Comparison of ENCODE assay signal across 19 cellular contexts in genomic region chr15:69787791-69788190, GRCh38.
A peak's percentile ranks its signal among the peaks of the same experiment; 100 is the strongest.
DNase-seq lines count a peak whose midpoint lies in the region; ATAC-seq and TF ChIP-seq lines count a peak whose summit lies in the region.
"Had no signal": no experiment of that assay in that cellular context is flagged by ENCODE, and none has a peak within 500 bp of the region (broad histone marks: within the 10 kb centered on the region; RNA-seq: fewer than 3 reads in every experiment).

No MANE protein-coding gene starts in this region.

- H3F3A ChIP-seq in SK-N-SH (replicated peaks; ENCODE audit: insufficient read depth), result no peaks in the 10 kb centered on the region

- CTCF ChIA-PET in SK-N-SH (lab: Yijun Ruan, JAX), result no interaction called here

- POLR2A ChIA-PET in SK-N-SH (lab: Yijun Ruan, JAX), result no interaction called here

- peak overlapping the region; percentile 58 for H3K27ac Mint-ChIP-seq in stimulated activated effector memory CD8-positive, alpha-beta T cell treated with anti-CD3 and anti-CD28 coated beads, Interleukin-12 subunit alpha, Interleukin-12 subunit beta, amount 100 ng/mL, for 72 hours
- H3K27ac Mint-ChIP-seq: CD4-positive, alpha-beta T cell had no signal

- peaks cover 0 to 12% (median 11%) of the 10 kb centered on the region in 4 donors for H3K9me3 ChIP-seq in esophagus muscularis mucosa
- no peaks in the 10 kb centered on the region for H3K9me3 ChIP-seq in SK-N-SH
- H3K9me3 ChIP-seq: Caco-2, HAP-1 had no signal

- H3K27ac ChIP-seq in esophagus muscularis mucosa (replicated peaks in 1 of 4), result no peak overlapping the region
- H3K27ac ChIP-seq in SK-N-SH (ENCODE audit: low read depth in 2 of 2, low read length in 1 of 2), result no peak overlapping the region
- H3K27ac ChIP-seq: 22Rv1, A549, C4-2B, HL-60 had no signal

- WGBS in esophagus muscularis mucosa, result 93% methylated on average over 2 of the region's 4 CpGs
- WGBS in SK-N-SH (ENCODE audit: low lambda C conversion rate), result 50% methylated on average over 3 of the region's 4 CpGs

- H3K4me1 ChIP-seq in esophagus muscularis mucosa (no peaks in the 10 kb centered on the region), SK-N-SH (ENCODE audit: control insufficient read depth in 1 of 2, insufficient read depth in 2 of 2, low read depth in 1 of 2, low read length in 1 of 2) (no peaks in the 10 kb centered on the region; a peak in 1 of 4 replicates)
- H3K4me1 ChIP-seq: A549, Caco-2, HAP-1 had no signal

- H3K27me3 ChIP-seq in esophagus muscularis mucosa (no peaks in the 10 kb centered on the region), SK-N-SH (ENCODE audit: insufficient read depth) (no peaks in the 10 kb centered on the region)

- TF ChIP-seq EP300 in esophagus muscularis mucosa (IDR thresholded peaks at IDR 0.05), result no peak
- TF ChIP-seq EP300 in SK-N-SH (IDR thresholded peaks at IDR 0.05; ENCODE audit: borderline replicate concordance in 1 of 2, low read depth in 1 of 2, low read length in 1 of 2), result no peak

- ATAC-seq in stimulated activated effector memory CD8-positive, alpha-beta T cell treated with anti-CD3 and anti-CD28 coated beads, Interleukin-12 subunit alpha, Interleukin-12 subunit beta, amount 100 ng/mL, for 72 hours, result no peak
- no peak for ATAC-seq in HG03039 (IDR thresholded peaks at IDR 0.05; ENCODE audit: unreplicated experiment)
- ATAC-seq: A549 had no signal

- H3K4me3 ChIP-seq in esophagus muscularis mucosa, result no peak overlapping the region
- H3K4me3 ChIP-seq in SK-N-SH (ENCODE audit: low read depth in 2 of 2, low read length in 1 of 2), result no peak overlapping the region
- H3K4me3 ChIP-seq: A549, HAP-1 had no signal

- peaks cover 4% of the 10 kb centered on the region for H3K4me1 Mint-ChIP-seq in stimulated activated effector memory CD8-positive, alpha-beta T cell treated with anti-CD3 and anti-CD28 coated beads, Interleukin-12 subunit alpha, Interleukin-12 subunit beta, amount 100 ng/mL, for 72 hours

- TF ChIP-seq CTCF in esophagus muscularis mucosa (IDR thresholded peaks at IDR 0.05), result no peak
- no peak for TF ChIP-seq CTCF in SK-N-SH (IDR thresholded peaks at IDR 0.05)

- no peak for TF ChIP-seq POLR2A in esophagus muscularis mucosa (IDR thresholded peaks at IDR 0.05; ENCODE audit: low read depth)

- H3K36me3 ChIP-seq in esophagus muscularis mucosa, result no peaks in the 10 kb centered on the region
- no peaks in the 10 kb centered on the region for H3K36me3 ChIP-seq in SK-N-SH (replicated peaks in 1 of 2; ENCODE audit: control insufficient read depth in 1 of 2, insufficient read depth in 2 of 2, low read length in 1 of 2)
- H3K36me3 ChIP-seq: HAP-1 had no signal

- no peaks in the 10 kb centered on the region for H3K79me2 ChIP-seq in SK-N-SH (ENCODE audit: insufficient read depth)

- peak; percentile 48 for DNase-seq in activated CD8-positive, alpha-beta memory T cell treated with anti-CD3 and anti-CD28 coated beads for 24 hours
- no peak for DNase-seq in activated CD8-positive, alpha-beta memory T cell treated with anti-CD3 and anti-CD28 coated beads, Interleukin-2, amount 50 U/mL, for 4 hours
- peak; percentile 62 for DNase-seq in esophagus muscularis mucosa (ENCODE audit: extremely low spot score)
- no peak for DNase-seq in stimulated activated effector memory CD8-positive, alpha-beta T cell treated with anti-CD3 and anti-CD28 coated beads, Interleukin-12 subunit alpha, Interleukin-12 subunit beta, amount 100 ng/mL, for 72 hours (ENCODE audit: low spot score in 2 of 2)
- DNase-seq in T1000 (lab: John Stamatoyannopoulos, UW), result no peak
- no peak for DNase-seq in SK-N-SH
- DNase-seq: AML-193; Caco-2; CD4-positive, alpha-beta T cell; DMS153; DMS79; GDM1; GOT3 had no signal

- H3K4me2 ChIP-seq in SK-N-SH, result no peak overlapping the region
- H3K4me2 ChIP-seq: A549 had no signal

- intact Hi-C loops in esophagus muscularis mucosa (cut with DNase I), result no loop called here

- H3K36me3 Mint-ChIP-seq in stimulated activated effector memory CD8-positive, alpha-beta T cell treated with anti-CD3 and anti-CD28 coated beads, Interleukin-12 subunit alpha, Interleukin-12 subunit beta, amount 100 ng/mL, for 72 hours, result no peaks in the 10 kb centered on the region

- H4K20me1 ChIP-seq in SK-N-SH (ENCODE audit: insufficient read depth), result no peaks in the 10 kb centered on the region

- no peaks in the 10 kb centered on the region for H3K9me2 ChIP-seq in SK-N-SH

- no peak for TF ChIP-seq RAD21 in SK-N-SH (IDR thresholded peaks at IDR 0.05; ENCODE audit: low read length)

- H2AFZ ChIP-seq in SK-N-SH (ENCODE audit: low read depth), result no peak overlapping the region

- H3K9ac ChIP-seq in SK-N-SH, result no peak overlapping the region

- peaks cover 6% of the 10 kb centered on the region for H3K9me3 Mint-ChIP-seq in stimulated activated effector memory CD8-positive, alpha-beta T cell treated with anti-CD3 and anti-CD28 coated beads, Interleukin-12 subunit alpha, Interleukin-12 subunit beta, amount 100 ng/mL, for 72 hours
- H3K9me3 Mint-ChIP-seq: CD4-positive, alpha-beta T cell had no signal

- H3K4me3 Mint-ChIP-seq in stimulated activated effector memory CD8-positive, alpha-beta T cell treated with anti-CD3 and anti-CD28 coated beads, Interleukin-12 subunit alpha, Interleukin-12 subunit beta, amount 100 ng/mL, for 72 hours, result no peak overlapping the region
- H3K4me3 Mint-ChIP-seq: CD4-positive, alpha-beta T cell had no signal

TF ChIP-seq in SK-N-SH, 30 proteins besides CTCF, POLR2A, EP300 and RAD21 (continues in another document):
- no peak for TF ChIP-seq FOSL2 (IDR thresholded peaks at IDR 0.05; ENCODE audit: borderline replicate concordance, low read depth)
- no peak for TF ChIP-seq POLR2AphosphoS5 (IDR thresholded peaks at IDR 0.05; ENCODE audit: low read depth, low read length)
- no peak for TF ChIP-seq SMC3 (IDR thresholded peaks at IDR 0.05; ENCODE audit: low read depth, low read length)
- TF ChIP-seq FOXM1 (IDR thresholded peaks at IDR 0.05; ENCODE audit: low read depth), result no peak
- TF ChIP-seq TCF12 (IDR thresholded peaks at IDR 0.05), result no peak
- TF ChIP-seq RFX5 (IDR thresholded peaks at IDR 0.05; ENCODE audit: low read length), result no peak
- TF ChIP-seq ELF1 (IDR thresholded peaks at IDR 0.05), result no peak
- TF ChIP-seq TEAD4 (IDR thresholded peaks at IDR 0.05; ENCODE audit: borderline replicate concordance, insufficient read depth), result no peak
- TF ChIP-seq CHD2 (IDR thresholded peaks at IDR 0.05; ENCODE audit: low read length, partially characterized antibody), result no peak
- TF ChIP-seq ZBTB33 (IDR thresholded peaks at IDR 0.05; ENCODE audit: borderline replicate concordance, low read depth), result no peak
- TF ChIP-seq NFIC (IDR thresholded peaks at IDR 0.05; ENCODE audit: borderline replicate concordance), result no peak
- no peak for TF ChIP-seq EZH2phosphoT487 (IDR thresholded peaks at IDR 0.05; ENCODE audit: borderline replicate concordance, low read depth)
- no peak for TF ChIP-seq USF2 (IDR thresholded peaks at IDR 0.05; ENCODE audit: borderline replicate concordance, low read depth, low read length)
- no peak for TF ChIP-seq MXI1 (IDR thresholded peaks at IDR 0.05; ENCODE audit: low read depth, low read length)
- no peak for TF ChIP-seq REST (IDR thresholded peaks at IDR 0.05; ENCODE audit: low read depth, low read length)
- no peak for TF ChIP-seq YY1 (IDR thresholded peaks at IDR 0.05; ENCODE audit: low read depth)

Comparison
In these comparisons a context has a peak if more than half of its experiments do, and no peak if none do; other contexts are left out.
1. DNase-seq: peak in activated CD8-positive, alpha-beta memory T cell treated with anti-CD3 and anti-CD28 coated beads for 24 hours (single experiment) and esophagus muscularis mucosa (single experiment); none in activated CD8-positive, alpha-beta memory T cell treated with anti-CD3 and anti-CD28 coated beads, Interleukin-2, amount 50 U/mL, for 4 hours (single experiment), stimulated activated effector memory CD8-positive, alpha-beta T cell treated with anti-CD3 and anti-CD28 coated beads, Interleukin-12 subunit alpha, Interleukin-12 subunit beta, amount 100 ng/mL, for 72 hours (0 of 2), T1000 (single experiment) and SK-N-SH (single experiment).